11 cellular contexts compared by ENCODE assay signal in the genomic region with DNA sequence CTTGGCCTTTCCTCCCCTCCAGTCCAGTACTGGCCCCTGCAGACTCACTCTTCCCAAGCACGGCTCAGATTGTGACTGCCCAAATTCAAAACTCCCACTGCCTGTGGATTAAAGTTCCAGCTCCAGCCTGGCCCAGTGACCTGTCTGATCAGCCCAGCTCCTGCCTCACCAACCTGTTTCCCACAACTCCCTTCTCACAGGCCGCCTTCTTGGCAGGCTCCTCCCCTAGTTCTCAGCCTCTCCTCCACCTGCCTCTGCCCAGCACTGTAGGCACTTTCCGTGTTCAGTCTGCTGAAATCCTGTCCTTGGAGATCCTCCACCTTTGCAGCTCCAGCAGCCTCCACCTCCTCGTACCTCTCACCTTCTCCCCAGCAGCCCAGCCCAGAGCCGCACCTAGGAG.
DNase-seq lines count a peak whose midpoint lies in the region; ATAC-seq, FAIRE-seq and TF ChIP-seq lines count a peak whose summit lies in the region.
"Had no signal": no experiment of that assay in that cellular context is flagged by ENCODE, and none has a peak within 500 bp of the region (broad histone marks: within the 10 kb centered on the region; RNA-seq: fewer than 3 reads in every experiment).

No MANE protein-coding gene starts in this region.

- FAIRE-seq in pancreas (lab: Jason Lieb, UNC) = no peak

- H3K36me3 ChIP-seq in pancreas = no peaks in the 10 kb centered on the region

- intact Hi-C loops in dorsolateral prefrontal cortex (cut with DNase I) (no loop called here), pancreas (cut with DNase I) (no loop called here)

- ATAC-seq in pancreas = peak; percentile 94 to 99 (median 98)

- H3K9me3 ChIP-seq in pancreas = no peaks in the 10 kb centered on the region

- WGBS in pancreas, 2 donors = 34 to 47% methylated on average over 5 of the region's 5 CpGs

- no peak overlapping the region for H3K4me3 ChIP-seq in dorsolateral prefrontal cortex
- no peak overlapping the region for H3K4me3 ChIP-seq in pancreas

- TF ChIP-seq CTCF in dorsolateral prefrontal cortex (IDR thresholded peaks at IDR 0.05 in 54 of 56, conservative IDR thresholded peaks at IDR 0.05 in 2 of 56; ENCODE audit: low read depth in 1 of 56, partially characterized antibody in 56 of 56) (no peak), pancreas (IDR thresholded peaks at IDR 0.05) (no peak)

- H3K27me3 ChIP-seq in dorsolateral prefrontal cortex (no peaks in the 10 kb centered on the region), pancreas (no peaks in the 10 kb centered on the region)

- DNase-seq in DMS79 treated with DMSO at 0.1 percent for 48 hours (lab: John Stamatoyannopoulos, UW) (peak; percentile 70), NCI-H226 (peak; percentile 60), dorsolateral prefrontal cortex (no peak), pancreas (peak in 5 of 6 donors; percentile 78 to 88 (median 80)), NCI-H69 (lab: John Stamatoyannopoulos, UW) (no peak), NCI-H446 treated with DMSO at 0.1 percent for 48 hours (lab: John Stamatoyannopoulos, UW) (no peak), DMS 273 (lab: John Stamatoyannopoulos, UW; ENCODE audit: unreplicated experiment) (no peak), hippocampal formation (lab: John Stamatoyannopoulos, UW) (no peak)
- DNase-seq: activated CD4-positive, alpha-beta T cell treated with anti-CD3 and anti-CD28 coated beads, Interleukin-2, amount 50 U/mL, for 1 hour; dermis blood vessel endothelial cell; islet precursor cell had no signal

- H3K27ac ChIP-seq in dorsolateral prefrontal cortex (peak overlapping the region in 38 of 59 donors; percentile 5 to 80 (median 51)), pancreas (peak overlapping the region; percentile 24 to 61 (median 49))

- peaks cover 0 to 11% (median 8%) of the 10 kb centered on the region in 3 donors for H3K4me1 ChIP-seq in pancreas

Comparison
In these comparisons a context has a peak if more than half of its experiments do, and no peak if none do; other contexts are left out.
1. DNase-seq: peak in DMS79 treated with DMSO at 0.1 percent for 48 hours (single experiment), NCI-H226 (single experiment) and pancreas (5 of 6); none in dorsolateral prefrontal cortex (0 of 10), NCI-H69 (single experiment), NCI-H446 treated with DMSO at 0.1 percent for 48 hours (single experiment), DMS 273 (single experiment) and hippocampal formation (0 of 2).